In the genomic region with DNA sequence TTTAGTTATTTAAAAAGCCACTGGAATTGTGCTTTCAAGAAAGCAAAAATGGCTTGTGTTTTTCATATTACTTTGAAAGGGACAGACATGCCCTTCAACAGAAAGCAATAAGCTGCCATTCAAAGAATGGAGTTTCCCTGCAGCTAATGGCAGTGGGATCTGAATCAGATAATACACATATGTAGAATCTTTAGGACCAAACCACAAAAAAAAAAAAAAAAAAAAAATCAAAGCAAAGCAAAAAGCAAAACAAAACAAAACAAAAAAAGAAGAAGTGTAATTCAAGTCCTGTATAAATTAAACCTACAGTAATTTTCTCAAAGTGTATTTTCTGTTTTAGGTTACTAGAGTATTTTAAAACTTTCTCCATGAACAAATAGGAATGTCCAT, we compare ENCODE assay signal across 9 cellular contexts.
DNase-seq lines count a peak whose midpoint lies in the region; ATAC-seq and TF ChIP-seq lines count a peak whose summit lies in the region.
"Had no signal": no experiment of that assay in that cellular context is flagged by ENCODE, and none has a peak within 500 bp of the region (broad histone marks: within the 10 kb centered on the region; RNA-seq: fewer than 3 reads in every experiment).

No MANE protein-coding gene starts in this region.

- H3K27ac ChIP-seq in brain microvascular endothelial cell, result peak overlapping the region; percentile 59
- no peak overlapping the region for H3K27ac ChIP-seq in RWPE1

- H3K27me3 ChIP-seq in brain microvascular endothelial cell (replicated peaks) (no peaks in the 10 kb centered on the region), skeletal muscle satellite cell (ENCODE audit: control insufficient read depth, insufficient read depth, low read length) (no peaks in the 10 kb centered on the region)

- ATAC-seq in HG03039 (IDR thresholded peaks at IDR 0.05; ENCODE audit: unreplicated experiment), result no peak

- in situ Hi-C loops in brain microvascular endothelial cell (cut with HindIII; ENCODE audit: low pct_ligation_motif_present, low sequenced_read_pairs), result no loop called here

- H3K36me3 Mint-ChIP-seq in Calu3 (ENCODE audit: insufficient read depth, unreplicated experiment) (peaks cover 10% of the 10 kb centered on the region), IgD-negative memory B cell (no peaks in the 10 kb centered on the region)

- POLR2A ChIA-PET in RWPE1 (lab: Yijun Ruan, JAX; ENCODE audit: low non-redundant PET), result no interaction called here

- H3K9ac ChIP-seq in skeletal muscle satellite cell (ENCODE audit: low read depth, low read length), result peak overlapping the region; percentile 70

- H3K9me3 Mint-ChIP-seq in Calu3 (ENCODE audit: low read depth, unreplicated experiment) (no peaks in the 10 kb centered on the region), IgD-negative memory B cell (no peaks in the 10 kb centered on the region)

- no peaks in the 10 kb centered on the region for H3K27me3 Mint-ChIP-seq in Calu3 (ENCODE audit: unreplicated experiment)
- no peaks in the 10 kb centered on the region for H3K27me3 Mint-ChIP-seq in IgD-negative memory B cell

- intact Hi-C loops in Calu3 (cut with micrococcal nuclease; ENCODE audit: unreplicated experiment), result loop anchor here (2.0 to 5.0 kb wide), 4 partner anchors 35 to 172 kb away; no protein-coding TSS in a partner anchor

- no peaks in the 10 kb centered on the region for H3K9me3 ChIP-seq in skeletal muscle satellite cell (replicated peaks; ENCODE audit: low read length)

- TF ChIP-seq CTCF in Calu3 (IDR thresholded peaks at IDR 0.05; ENCODE audit: unreplicated experiment), result no peak
- no peak for TF ChIP-seq CTCF in brain microvascular endothelial cell (IDR thresholded peaks at IDR 0.05; ENCODE audit: low read depth, low read length, missing control alignments)
- no peak for TF ChIP-seq CTCF in RWPE1 (conservative IDR thresholded peaks at IDR 0.05; ENCODE audit: low read depth)

- H3K36me3 ChIP-seq in brain microvascular endothelial cell (replicated peaks) (no peaks in the 10 kb centered on the region), skeletal muscle satellite cell (ENCODE audit: insufficient read depth, low read length) (no peaks in the 10 kb centered on the region)

- H3K27ac Mint-ChIP-seq in Calu3 (ENCODE audit: unreplicated experiment) (peak overlapping the region; percentile 91), IgD-negative memory B cell (peak overlapping the region; percentile 79 to 92 (median 87))

- peaks cover 44% of the 10 kb centered on the region for H3K4me1 ChIP-seq in skeletal muscle satellite cell (ENCODE audit: control insufficient read depth, insufficient read depth, low read length)

- H3K4me3 Mint-ChIP-seq in Calu3 (ENCODE audit: low read depth, unreplicated experiment) (no peak overlapping the region), IgD-negative memory B cell (peak overlapping the region in 3 of 4 donors; percentile 78 to 87 (median 86))

- H3K4me3 ChIP-seq in brain microvascular endothelial cell (ENCODE audit: low read depth, low read length) (no peak overlapping the region), skeletal muscle satellite cell (ENCODE audit: low read length) (peak overlapping the region; percentile 14)

- peak overlapping the region; percentile 57 for H3K4me2 ChIP-seq in skeletal muscle satellite cell (ENCODE audit: low read length)

- DNase-seq in Calu3 (no peak), brain microvascular endothelial cell (no peak), RWPE1 (ENCODE audit: low spot score) (no peak), NCI-H2107 (lab: John Stamatoyannopoulos, UW) (no peak)
- DNase-seq: cerebellar nuclear complex, foreskin melanocyte had no signal

- H3K4me1 Mint-ChIP-seq in Calu3 (ENCODE audit: low read depth, unreplicated experiment) (peaks cover 51% of the 10 kb centered on the region), IgD-negative memory B cell (peaks cover 60 to 74% (median 65%) of the 10 kb centered on the region in 3 donors)

- CTCF ChIA-PET in Calu3 (lab: Charles Lee) (interaction anchor here (0.9 kb wide), 2 partner anchors 63 to 91 kb away, joined by 3 read pairs; a partner anchor contains a TSS), RWPE1 (lab: Yijun Ruan, JAX) (interaction anchor here (1.3 kb wide), 1 partner anchor 121 kb away, joined by 3 read pairs; no protein-coding TSS in a partner anchor)

- no TSS peak for BruUV-seq in Calu3 (replicated peaks; lab: Mats Ljungman, UMichigan)
